Comparison of ENCODE assay signal across 13 cellular contexts in the genomic region with DNA sequence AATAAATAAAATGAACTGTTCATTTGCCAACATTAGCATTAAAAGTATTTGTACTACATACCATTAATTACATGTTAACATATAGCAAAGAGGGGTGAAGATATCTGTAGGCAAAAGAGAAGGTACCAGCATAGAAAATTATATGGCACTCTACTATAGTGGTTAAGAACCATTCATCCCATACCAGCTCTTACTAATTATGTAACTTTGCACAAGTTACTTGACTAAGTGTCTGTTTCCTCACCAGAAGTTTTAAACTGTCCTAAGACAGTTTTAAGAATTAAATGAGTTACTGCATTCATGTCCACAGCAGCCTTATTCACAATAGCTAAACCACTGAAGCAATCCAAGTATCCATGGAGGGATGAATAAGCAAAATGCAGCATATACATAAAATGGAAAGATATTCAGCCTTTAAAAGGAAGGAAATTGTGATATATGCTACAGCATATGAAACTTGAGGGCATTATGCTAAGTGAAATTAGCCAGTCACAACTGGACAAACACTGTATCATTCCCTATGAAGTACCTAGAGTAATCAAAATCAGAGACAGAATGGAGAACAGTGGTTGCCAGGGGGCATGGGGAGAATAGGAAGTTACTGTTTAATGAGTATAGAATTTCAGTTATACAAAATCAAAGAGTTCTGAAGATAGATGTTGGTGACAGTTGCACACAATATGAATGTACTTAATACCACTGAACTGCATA.
"Had no signal": no experiment of that assay in that cellular context is flagged by ENCODE, and none has a peak within 500 bp of the region (broad histone marks: within the 10 kb centered on the region; RNA-seq: fewer than 3 reads in every experiment).

No MANE protein-coding gene starts in this region.

- ATAC-seq: pancreas had no signal

- H3K27me3 Mint-ChIP-seq: activated naive CD4-positive, alpha-beta T cell treated with anti-CD3 and anti-CD28 coated beads, Interleukin-2, amount 50 U/mL, for 24 hours had no signal

- H3K4me1 Mint-ChIP-seq: neural progenitor cell had no signal

- H3K9me3 Mint-ChIP-seq: activated naive CD4-positive, alpha-beta T cell treated with anti-CD3 and anti-CD28 coated beads, Interleukin-2, amount 50 U/mL, for 24 hours; endodermal cell; neural progenitor cell had no signal

- H3K27ac Mint-ChIP-seq: activated naive CD4-positive, alpha-beta T cell treated with anti-CD3 and anti-CD28 coated beads, Interleukin-2, amount 50 U/mL, for 24 hours; endodermal cell; neural progenitor cell had no signal

- DNase-seq: activated CD4-positive, alpha-beta T cell treated with anti-CD3 and anti-CD28 coated beads, Interleukin-2, amount 50 U/mL, for 4 hours; activated CD8-positive, alpha-beta memory T cell treated with anti-CD3 and anti-CD28 coated beads, Interleukin-2, amount 50 U/mL, for 48 hours; cerebellar nuclear complex; dermis blood vessel endothelial cell; endodermal cell; erythroblast; pancreas; stimulated activated CD4-positive, alpha-beta T cell treated with anti-CD3 and anti-CD28 coated beads, Interleukin-4, amount 100 ng/mL, for 1 hour; stimulated activated CD8-positive, alpha-beta memory T cell treated with anti-CD3 and anti-CD28 coated beads, Interleukin-4, amount 100 ng/mL, for 48 hours; stomach; WERI-Rb-1 had no signal

- H3K4me3 Mint-ChIP-seq: endodermal cell, neural progenitor cell had no signal
